Comparison of ENCODE assay signal across 10 cellular contexts in the genomic region with DNA sequence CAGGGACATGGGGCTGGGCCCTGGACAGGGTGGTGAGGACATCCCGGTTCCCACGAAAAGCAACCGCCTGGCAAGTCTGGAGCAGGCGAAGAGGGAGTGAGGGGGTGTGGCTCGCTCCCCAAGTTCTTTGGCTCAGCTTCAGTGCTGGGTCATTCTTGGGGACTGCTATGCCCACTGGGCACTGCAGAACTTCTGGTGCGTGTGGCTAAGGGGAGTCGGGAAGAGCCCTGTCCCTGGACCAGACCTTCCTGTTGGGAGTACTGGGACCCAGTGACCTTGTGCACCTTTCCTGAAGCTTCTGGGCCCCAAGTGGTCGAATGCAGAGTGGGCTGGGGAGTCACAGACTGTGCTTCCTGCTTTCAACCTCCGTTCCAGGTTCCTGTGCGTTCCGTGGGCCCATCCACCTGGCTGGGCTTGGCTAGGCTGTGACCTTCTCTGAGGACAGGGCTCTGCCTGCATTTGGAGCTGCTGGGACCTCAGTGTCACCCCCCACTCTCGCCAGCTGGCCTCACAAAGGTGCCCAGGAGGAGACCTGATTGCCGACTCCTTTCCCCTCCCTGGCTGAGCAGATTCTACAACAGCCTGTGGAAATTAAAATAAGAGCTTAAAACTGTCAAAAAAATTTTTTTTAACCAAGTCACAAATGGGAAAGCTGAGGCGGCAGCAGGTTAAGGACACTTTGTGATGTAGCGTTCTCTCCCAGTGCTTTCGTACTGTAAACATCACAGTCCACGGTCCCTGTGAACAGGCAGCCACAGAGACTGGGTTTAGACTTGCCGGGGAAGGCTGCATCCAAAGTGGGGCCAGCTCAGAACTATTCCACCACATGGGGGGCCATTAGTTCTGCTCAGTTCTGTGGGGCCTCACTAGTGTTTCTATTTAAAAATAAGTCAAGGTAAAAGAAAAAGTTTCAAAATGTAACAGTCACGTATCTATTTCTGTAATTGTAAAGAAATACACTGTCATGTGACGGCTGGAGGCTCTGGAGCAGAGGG.
A peak's percentile ranks its signal among the peaks of the same experiment; 100 is the strongest.
DNase-seq lines count a peak whose midpoint lies in the region; ATAC-seq, FAIRE-seq and TF ChIP-seq lines count a peak whose summit lies in the region.
"Had no signal": no experiment of that assay in that cellular context is flagged by ENCODE, and none has a peak within 500 bp of the region (broad histone marks: within the 10 kb centered on the region; RNA-seq: fewer than 3 reads in every experiment).

No MANE protein-coding gene starts in this region.

- no peak overlapping the region for H3K4me3 ChIP-seq in right atrium auricular region
- peak overlapping the region in 2 of 3 donors; percentile 76 to 83 for H3K4me3 ChIP-seq in breast epithelium
- no peak overlapping the region for H3K4me3 ChIP-seq in vagina
- H3K4me3 ChIP-seq in effector memory CD4-positive, alpha-beta T cell (ENCODE audit: insufficient read depth, low read depth, low read length, poor library complexity, severe bottlenecking): no peak overlapping the region

- H3K27me3 ChIP-seq in right atrium auricular region (no peaks in the 10 kb centered on the region), breast epithelium (no peaks in the 10 kb centered on the region), vagina (no peaks in the 10 kb centered on the region)
- no peaks in the 10 kb centered on the region for H3K27me3 ChIP-seq in effector memory CD4-positive, alpha-beta T cell (replicated peaks; ENCODE audit: control insufficient read depth, insufficient read depth, low read length, poor library complexity, severe bottlenecking)
- H3K27me3 ChIP-seq: BE2C had no signal

- DNase-seq in Right ventricle myocardium superior: peak; percentile 28
- no peak for DNase-seq in right atrium auricular region (ENCODE audit: low spot score)
- DNase-seq in breast epithelium (ENCODE audit: low spot score in 2 of 2): peak in 1 of 2 donors; percentile 54
- DNase-seq in myocyte (ENCODE audit: low read depth): peak; percentile 76
- no peak for DNase-seq in vagina (ENCODE audit: extremely low spot score in 2 of 2)
- no peak for DNase-seq in D721Med (ENCODE audit: insufficient read length, low spot score)
- DNase-seq in effector memory CD4-positive, alpha-beta T cell: no peak
- no peak for DNase-seq in pons (ENCODE audit: low spot score)
- DNase-seq: activated CD8-positive, alpha-beta memory T cell treated with anti-CD3 and anti-CD28 coated beads for 24 hours; BE2C had no signal

- H3K4me1 ChIP-seq in right atrium auricular region: peaks cover 0 to 43% of the 10 kb centered on the region in 2 donors
- peaks cover 9 to 24% of the 10 kb centered on the region in 2 donors for H3K4me1 ChIP-seq in breast epithelium
- H3K4me1 ChIP-seq in vagina: peaks cover 69% of the 10 kb centered on the region
- H3K4me1 ChIP-seq in effector memory CD4-positive, alpha-beta T cell (ENCODE audit: control insufficient read depth, insufficient read depth, low read length, poor library complexity, severe bottlenecking): peaks cover 25% of the 10 kb centered on the region

- TF ChIP-seq CTCF in right atrium auricular region (IDR thresholded peaks at IDR 0.05) (no peak), breast epithelium (IDR thresholded peaks at IDR 0.05) (no peak), vagina (IDR thresholded peaks at IDR 0.05) (no peak), D721Med (IDR thresholded peaks at IDR 0.05; ENCODE audit: insufficient read depth, missing control alignments) (no peak)

- ATAC-seq in Right ventricle myocardium superior (ENCODE audit: poor library complexity): no peak

- no peak for FAIRE-seq in D721Med (lab: Jason Lieb, UNC)

- H3K36me3 ChIP-seq in right atrium auricular region: no peaks in the 10 kb centered on the region
- no peaks in the 10 kb centered on the region for H3K36me3 ChIP-seq in breast epithelium
- no peaks in the 10 kb centered on the region for H3K36me3 ChIP-seq in vagina
- H3K36me3 ChIP-seq in effector memory CD4-positive, alpha-beta T cell (ENCODE audit: control insufficient read depth, insufficient read depth, low read length): no peaks in the 10 kb centered on the region
- H3K36me3 ChIP-seq: BE2C had no signal

- H3K27ac ChIP-seq in right atrium auricular region: peak overlapping the region in 1 of 2 donors; percentile 13
- H3K27ac ChIP-seq in breast epithelium: peak overlapping the region; percentile 99 to 100
- H3K27ac ChIP-seq in vagina: peak overlapping the region; percentile 100
- H3K27ac ChIP-seq in effector memory CD4-positive, alpha-beta T cell (ENCODE audit: insufficient read depth, low read length, poor library complexity, severe bottlenecking): no peak overlapping the region

- TF ChIP-seq POLR2A in breast epithelium (IDR thresholded peaks at IDR 0.05): no peak
- no peak for TF ChIP-seq POLR2A in vagina (IDR thresholded peaks at IDR 0.05)

- intact Hi-C loops in Right ventricle myocardium superior (cut with DNase I): no loop called here
- intact Hi-C loops in breast epithelium (cut with DNase I; ENCODE audit: low total_unique reads): no loop called here
- intact Hi-C loops in vagina (cut with DNase I): no loop called here

- H3K9me3 ChIP-seq in right atrium auricular region (no peaks in the 10 kb centered on the region), breast epithelium (no peaks in the 10 kb centered on the region), vagina (no peaks in the 10 kb centered on the region)
- H3K9me3 ChIP-seq in effector memory CD4-positive, alpha-beta T cell (ENCODE audit: control insufficient read depth, low read length): no peaks in the 10 kb centered on the region
- H3K9me3 ChIP-seq: BE2C had no signal

Comparison
In these comparisons a context has a peak if more than half of its experiments do, and no peak if none do; other contexts are left out.
1. DNase-seq: peak in Right ventricle myocardium superior (single experiment) and myocyte (single experiment); none in right atrium auricular region (single experiment), vagina (0 of 2), D721Med (single experiment), effector memory CD4-positive, alpha-beta T cell (0 of 3) and pons (single experiment).
2. H3K4me3 ChIP-seq: peak in breast epithelium (2 of 3); none in right atrium auricular region (0 of 2), vagina (0 of 2) and effector memory CD4-positive, alpha-beta T cell (single experiment).